In the genomic region with DNA sequence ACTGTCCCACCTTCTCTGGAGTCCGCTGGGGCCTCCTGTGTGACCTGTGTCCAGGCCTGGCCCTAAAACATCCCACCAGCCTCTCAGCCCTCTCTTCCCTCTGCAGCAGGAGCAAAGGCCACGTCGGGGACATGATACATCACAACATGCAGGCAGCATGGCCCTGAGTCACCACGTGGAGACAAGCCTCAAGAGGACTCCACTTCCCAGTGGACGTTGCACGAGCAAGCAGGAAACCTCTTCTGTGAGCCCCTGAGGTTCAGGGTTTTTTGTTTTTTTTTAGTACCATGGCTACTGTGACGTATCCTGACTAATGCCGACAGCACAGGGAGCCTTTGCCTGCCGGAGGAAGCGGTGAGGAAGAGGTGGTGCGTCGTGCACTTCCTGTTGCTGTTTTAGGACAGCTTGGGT, we compare ENCODE assay signal across 9 cellular contexts.
A peak's percentile ranks its signal among the peaks of the same experiment; 100 is the strongest.
DNase-seq lines count a peak whose midpoint lies in the region; ATAC-seq and TF ChIP-seq lines count a peak whose summit lies in the region.
"Had no signal": no experiment of that assay in that cellular context is flagged by ENCODE, and none has a peak within 500 bp of the region (broad histone marks: within the 10 kb centered on the region; RNA-seq: fewer than 3 reads in every experiment).

No MANE protein-coding gene starts in this region.

- H3K9me3 ChIP-seq in neural progenitor cell (ENCODE audit: low read depth), result peaks cover 6% of the 10 kb centered on the region

- H3K4me3 ChIP-seq in fibroblast of pulmonary artery (replicated peaks; ENCODE audit: low read depth, low read length), result no peak overlapping the region
- no peak overlapping the region for H3K4me3 ChIP-seq in neural progenitor cell

- no peaks in the 10 kb centered on the region for H3K36me3 Mint-ChIP-seq in activated CD8-positive, alpha-beta T cell treated with anti-CD3 and anti-CD28 coated beads for 36 hours (ENCODE audit: low read depth)
- peaks cover 14% of the 10 kb centered on the region for H3K36me3 Mint-ChIP-seq in neural progenitor cell

- no peak overlapping the region for H3K9ac ChIP-seq in neural progenitor cell

- ATAC-seq in HG03442 (IDR thresholded peaks at IDR 0.05; ENCODE audit: unreplicated experiment) (peak; percentile 43), GM21528 (IDR thresholded peaks at IDR 0.05; ENCODE audit: low FRiP score, unreplicated experiment) (no peak)
- peak; percentile 97 for ATAC-seq in activated CD8-positive, alpha-beta T cell treated with anti-CD3 and anti-CD28 coated beads for 36 hours

- CTCF ChIA-PET in activated CD8-positive, alpha-beta T cell treated with anti-CD3 and anti-CD28 coated beads for 36 hours (lab: Charles Lee), result interaction anchor here (1.8 kb wide), 1 partner anchor 28 kb away, joined by 6 read pairs; no protein-coding TSS in a partner anchor

- H3K27ac ChIP-seq in neural progenitor cell, result no peak overlapping the region

- intact Hi-C loops in activated CD8-positive, alpha-beta T cell treated with anti-CD3 and anti-CD28 coated beads for 36 hours (cut with micrococcal nuclease), result no loop called here

- H3K27me3 Mint-ChIP-seq in activated CD8-positive, alpha-beta T cell treated with anti-CD3 and anti-CD28 coated beads for 36 hours, result peaks cover 4% of the 10 kb centered on the region
- peaks cover 16% of the 10 kb centered on the region for H3K27me3 Mint-ChIP-seq in neural progenitor cell (ENCODE audit: insufficient read depth, low read depth)

- H2AFZ ChIP-seq in neural progenitor cell (replicated peaks), result no peak overlapping the region

- peak overlapping the region; percentile 58 for H3K4me3 Mint-ChIP-seq in activated CD8-positive, alpha-beta T cell treated with anti-CD3 and anti-CD28 coated beads for 36 hours
- H3K4me3 Mint-ChIP-seq in neural progenitor cell, result no peak overlapping the region

- POLR2A ChIA-PET in activated CD8-positive, alpha-beta T cell treated with anti-CD3 and anti-CD28 coated beads for 36 hours (lab: Charles Lee), result interaction anchor here (0.6 kb wide), 1 partner anchor 13 kb away, joined by 4 read pairs; no protein-coding TSS in a partner anchor

- peaks cover 15% of the 10 kb centered on the region for H3K9me3 Mint-ChIP-seq in activated CD8-positive, alpha-beta T cell treated with anti-CD3 and anti-CD28 coated beads for 36 hours
- peaks cover 42% of the 10 kb centered on the region for H3K9me3 Mint-ChIP-seq in neural progenitor cell

- no peaks in the 10 kb centered on the region for H4K20me1 ChIP-seq in neural progenitor cell (ENCODE audit: low read depth)

- H3K27me3 ChIP-seq in neural progenitor cell, result peaks cover 56% of the 10 kb centered on the region

- H3K4me1 ChIP-seq in neural progenitor cell, result no peaks in the 10 kb centered on the region

- peaks cover 26% of the 10 kb centered on the region for H3K4me1 Mint-ChIP-seq in activated CD8-positive, alpha-beta T cell treated with anti-CD3 and anti-CD28 coated beads for 36 hours (ENCODE audit: low read depth)
- peaks cover 32% of the 10 kb centered on the region for H3K4me1 Mint-ChIP-seq in neural progenitor cell

- DNase-seq in activated CD8-positive, alpha-beta T cell treated with anti-CD3 and anti-CD28 coated beads for 36 hours, result peak; percentile 80
- DNase-seq in fibroblast of pulmonary artery (ENCODE audit: low read depth), result peak; percentile 34
- DNase-seq in stimulated activated CD8-positive, alpha-beta memory T cell treated with anti-CD3 and anti-CD28 coated beads, Interleukin-15, amount 100 ng/mL, for 48 hours (ENCODE audit: low read depth in 2 of 2), result peak; percentile 44 to 46
- no peak for DNase-seq in NCI-H1048 (lab: John Stamatoyannopoulos, UW)
- no peak for DNase-seq in neural progenitor cell (ENCODE audit: low spot score)
- no peak for DNase-seq in GOT3 (lab: John Stamatoyannopoulos, UW)
- DNase-seq: mammary epithelial cell had no signal

- no peak for TF ChIP-seq CTCF in activated CD8-positive, alpha-beta T cell treated with anti-CD3 and anti-CD28 coated beads for 36 hours (IDR thresholded peaks at IDR 0.05)
- no peak for TF ChIP-seq CTCF in fibroblast of pulmonary artery (IDR thresholded peaks at IDR 0.05; ENCODE audit: low read length, missing control alignments)
- no peak for TF ChIP-seq CTCF in neural progenitor cell (IDR thresholded peaks at IDR 0.05)

- H3K79me2 ChIP-seq in neural progenitor cell (ENCODE audit: low read depth), result no peaks in the 10 kb centered on the region

- no peaks in the 10 kb centered on the region for H3K36me3 ChIP-seq in neural progenitor cell

- no peak overlapping the region for H3K4me2 ChIP-seq in neural progenitor cell

- no peaks in the 10 kb centered on the region for H3F3A ChIP-seq in neural progenitor cell (ENCODE audit: low read depth)

- H3K27ac Mint-ChIP-seq in activated CD8-positive, alpha-beta T cell treated with anti-CD3 and anti-CD28 coated beads for 36 hours, result peak overlapping the region; percentile 71
- no peak overlapping the region for H3K27ac Mint-ChIP-seq in neural progenitor cell

Comparison
In these comparisons a context has a peak if more than half of its experiments do, and no peak if none do; other contexts are left out.
1. DNase-seq: peak in activated CD8-positive, alpha-beta T cell treated with anti-CD3 and anti-CD28 coated beads for 36 hours (single experiment), fibroblast of pulmonary artery (single experiment) and stimulated activated CD8-positive, alpha-beta memory T cell treated with anti-CD3 and anti-CD28 coated beads, Interleukin-15, amount 100 ng/mL, for 48 hours (2 of 2); none in NCI-H1048 (single experiment), neural progenitor cell (single experiment) and GOT3 (single experiment).